In the genomic region with DNA sequence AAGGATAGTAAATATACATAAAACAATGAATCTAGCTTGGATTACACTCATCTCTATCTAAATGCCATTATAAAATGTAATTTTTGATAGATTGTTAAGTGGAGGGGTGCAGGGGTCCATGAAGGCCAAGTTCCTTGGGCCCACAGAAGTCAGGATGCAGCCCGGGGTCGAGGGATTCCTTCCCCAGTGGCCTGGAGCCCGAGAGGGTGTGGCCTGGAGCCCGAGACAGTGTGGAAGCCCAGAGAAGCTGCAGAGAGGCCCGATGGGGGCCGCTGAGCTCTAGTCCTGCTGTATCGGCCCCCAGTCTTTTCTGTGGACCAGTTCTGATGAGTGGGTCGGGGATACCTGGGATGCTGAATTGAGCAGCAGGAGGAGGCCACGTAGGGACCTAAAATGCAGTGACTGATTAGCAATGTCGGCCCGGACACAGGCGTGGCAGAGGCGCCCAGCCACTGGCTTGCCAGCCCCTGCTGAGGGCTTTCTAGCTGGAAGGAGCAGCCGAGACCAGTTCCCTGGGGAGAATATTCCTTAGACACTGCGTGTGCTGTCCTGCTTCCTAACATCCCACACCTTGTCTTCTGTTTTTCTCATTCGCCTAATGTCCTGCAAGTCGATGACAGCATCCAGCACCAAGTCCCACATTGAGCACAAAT, we compare ENCODE assay signal across 20 cellular contexts. TPM values are rescaled to one million over a fixed set of nuclear protein-coding genes. Genes with fewer than 3 reads are reported as not detected.
DNase-seq lines count a peak whose midpoint lies in the region; ATAC-seq and TF ChIP-seq lines count a peak whose summit lies in the region.
"Had no signal": no experiment of that assay in that cellular context is flagged by ENCODE, and none has a peak within 500 bp of the region (broad histone marks: within the 10 kb centered on the region; RNA-seq: fewer than 3 reads in every experiment).

No MANE protein-coding gene starts in this region.

- WGBS in neuronal stem cell (ENCODE audit: extremely low coverage in 2 of 2, insufficient read length in 2 of 2, insufficient replicate concordance in 1 of 2), 2 donors: no CpG with 5 or more reads among the region's 17 CpGs

- H3K9ac ChIP-seq in BLaER1 treated with 17β-estradiol and CSF1 and Interleukin-3, amounts not matched to agents 10 nM and 100 nM: no peak overlapping the region
- no peak overlapping the region for H3K9ac ChIP-seq in neuronal stem cell (ENCODE audit: low read depth, low read length, poor library complexity)

- no peak overlapping the region for H3K4ac ChIP-seq in neuronal stem cell (ENCODE audit: low read length)

- no peak overlapping the region for H2BK15ac ChIP-seq in neuronal stem cell (ENCODE audit: low read length)

- no peak overlapping the region for H4K91ac ChIP-seq in neuronal stem cell (ENCODE audit: low read depth, low read length, poor library complexity)

- H3K18ac ChIP-seq in neuronal stem cell (ENCODE audit: low read length): no peak overlapping the region

- no peak for ATAC-seq in HG02840 (IDR thresholded peaks at IDR 0.05; ENCODE audit: low FRiP score, unreplicated experiment)
- ATAC-seq: A549; CD8-positive, alpha-beta T cell had no signal

- H3K27ac ChIP-seq in BLaER1 treated with 17β-estradiol and CSF1 and Interleukin-3, amounts not matched to agents 10 nM and 100 nM: no peak overlapping the region
- H3K27ac ChIP-seq in neuronal stem cell (replicated peaks; ENCODE audit: low read length) (no peak overlapping the region), uterus (no peak overlapping the region)
- H3K27ac ChIP-seq: A549, C4-2B had no signal

- no peak for TF ChIP-seq POLR2A in uterus (IDR thresholded peaks at IDR 0.05)

- H4K8ac ChIP-seq in neuronal stem cell (ENCODE audit: low read depth, low read length): no peak overlapping the region

- H2BK5ac ChIP-seq in neuronal stem cell (ENCODE audit: low read length): no peak overlapping the region

- H3K79me1 ChIP-seq in neuronal stem cell (ENCODE audit: low read depth, low read length): no peaks in the 10 kb centered on the region

- DNase-seq in chondrocyte (ENCODE audit: low spot score) (peak; percentile 44), neuronal stem cell (ENCODE audit: low spot score) (no peak), NCI-H526 treated with DMSO at 0.1 percent for 48 hours (lab: John Stamatoyannopoulos, UW) (no peak), uterus (no peak)
- DNase-seq: 8988T; ACHN; AML-193; BE2C; Caco-2; CD4-positive, CD25-positive, alpha-beta regulatory T cell; CD8-positive, alpha-beta T cell; DMS153; DND-41; GOT3; HFFc6 had no signal

- no peak for TF ChIP-seq CTCF in chondrocyte (IDR thresholded peaks at IDR 0.05)
- TF ChIP-seq CTCF in uterus (IDR thresholded peaks at IDR 0.05): no peak

- no peak overlapping the region for H2BK120ac ChIP-seq in neuronal stem cell (ENCODE audit: low read depth, low read length)

- no peak overlapping the region for H2AK5ac ChIP-seq in neuronal stem cell (ENCODE audit: low read depth, low read length)

- H3K36me3 Mint-ChIP-seq in chondrocyte (ENCODE audit: low read depth): no peaks in the 10 kb centered on the region
- H3K36me3 Mint-ChIP-seq: CD4-positive, CD25-positive, alpha-beta regulatory T cell; CD8-positive, alpha-beta T cell had no signal

- H3K36me3 ChIP-seq in BLaER1 treated with 17β-estradiol and CSF1 and Interleukin-3, amounts not matched to agents 10 nM and 100 nM: no peaks in the 10 kb centered on the region
- no peaks in the 10 kb centered on the region for H3K36me3 ChIP-seq in neuronal stem cell (replicated peaks in 1 of 2; ENCODE audit: control insufficient read depth in 2 of 2, insufficient read depth in 2 of 2, low read length in 2 of 2)
- no peaks in the 10 kb centered on the region for H3K36me3 ChIP-seq in uterus
- H3K36me3 ChIP-seq: BE2C, HAP-1 had no signal

- no peak overlapping the region for H3K4me3 ChIP-seq in BLaER1 treated with 17β-estradiol and CSF1 and Interleukin-3, amounts not matched to agents 10 nM and 100 nM
- no peak overlapping the region for H3K4me3 ChIP-seq in neuronal stem cell (ENCODE audit: low read length in 2 of 2)
- H3K4me3 ChIP-seq in uterus: no peak overlapping the region
- H3K4me3 ChIP-seq: A549, HAP-1 had no signal

- no peaks in the 10 kb centered on the region for H3K27me3 Mint-ChIP-seq in chondrocyte (ENCODE audit: low read depth)

- peaks cover 12% of the 10 kb centered on the region for H3K4me1 Mint-ChIP-seq in chondrocyte (ENCODE audit: low read depth)

- H2BK12ac ChIP-seq in neuronal stem cell (ENCODE audit: low read length): no peak overlapping the region

- H3K27me3 ChIP-seq in BLaER1 treated with 17β-estradiol and CSF1 and Interleukin-3, amounts not matched to agents 10 nM and 100 nM: peaks cover 0 to 7% (median 0%) of the 10 kb centered on the region in 11 experiments; a peak in 2 of 22 replicates
- H3K27me3 ChIP-seq in neuronal stem cell (ENCODE audit: control insufficient read depth in 3 of 3, insufficient read depth in 3 of 3, low read depth in 1 of 3, low read length in 3 of 3) (peaks cover 0 to 2% (median 0%) of the 10 kb centered on the region in 3 experiments), uterus (no peaks in the 10 kb centered on the region)
- H3K27me3 ChIP-seq: BE2C had no signal

- intact Hi-C loops in uterus (cut with DNase I; ENCODE audit: low total_unique reads): no loop called here

- H3K23ac ChIP-seq in neuronal stem cell (ENCODE audit: low read depth, low read length, poor library complexity): no peak overlapping the region

- no peaks in the 10 kb centered on the region for H3K9me3 ChIP-seq in BLaER1 treated with 17β-estradiol and CSF1 and Interleukin-3, amounts not matched to agents 10 nM and 100 nM (replicated peaks in 1 of 11)
- H3K9me3 ChIP-seq in neuronal stem cell (replicated peaks in 1 of 2; ENCODE audit: control insufficient read depth in 2 of 2, insufficient read depth in 1 of 2, low read depth in 1 of 2, low read length in 2 of 2): peaks cover 0 to 2% of the 10 kb centered on the region in 2 donors
- no peaks in the 10 kb centered on the region for H3K9me3 ChIP-seq in uterus
- H3K9me3 ChIP-seq: A549, BE2C, Caco-2, HAP-1 had no signal

- H3K4me1 ChIP-seq in BLaER1 treated with 17β-estradiol and CSF1 and Interleukin-3, amounts not matched to agents 10 nM and 100 nM: peaks cover 15 to 94% (median 77%) of the 10 kb centered on the region in 10 experiments
- no peaks in the 10 kb centered on the region for H3K4me1 ChIP-seq in neuronal stem cell (ENCODE audit: control insufficient read depth in 2 of 2, insufficient read depth in 1 of 2, low read depth in 1 of 2, low read length in 2 of 2)
- H3K4me1 ChIP-seq in uterus: no peaks in the 10 kb centered on the region
- H3K4me1 ChIP-seq: BE2C, HAP-1 had no signal

- H4K20me1 ChIP-seq in BLaER1 treated with 17β-estradiol and CSF1 and Interleukin-3, amounts not matched to agents 10 nM and 100 nM: peaks cover 0 to 7% (median 0%) of the 10 kb centered on the region in 11 experiments; a peak in 3 of 22 replicates

- peak overlapping the region in 8 of 11 experiments; percentile 12 to 91 (median 85); a peak in 11 of 22 replicates for H3K4me2 ChIP-seq in BLaER1 treated with 17β-estradiol and CSF1 and Interleukin-3, amounts not matched to agents 10 nM and 100 nM
- no peak overlapping the region for H3K4me2 ChIP-seq in neuronal stem cell (ENCODE audit: insufficient read depth, low read length, poor library complexity, severe bottlenecking)
- H3K4me2 ChIP-seq: A549 had no signal

- H2AFZ ChIP-seq in neuronal stem cell (ENCODE audit: low read length): no peak overlapping the region

- H3K14ac ChIP-seq in neuronal stem cell (ENCODE audit: low read length): peak overlapping the region; percentile 23

- H3K4me3 Mint-ChIP-seq in chondrocyte (ENCODE audit: unreplicated experiment): no peak overlapping the region
- H3K4me3 Mint-ChIP-seq: CD4-positive, CD25-positive, alpha-beta regulatory T cell; CD8-positive, alpha-beta T cell; HFFc6 had no signal

- no peak overlapping the region for H3K27ac Mint-ChIP-seq in chondrocyte (ENCODE audit: unreplicated experiment)
- H3K27ac Mint-ChIP-seq: CD4-positive, CD25-positive, alpha-beta regulatory T cell; CD8-positive, alpha-beta T cell; HFFc6 had no signal

- no peaks in the 10 kb centered on the region for H3K9me3 Mint-ChIP-seq in chondrocyte (ENCODE audit: low read depth)
- H3K9me3 Mint-ChIP-seq: CD4-positive, CD25-positive, alpha-beta regulatory T cell; CD8-positive, alpha-beta T cell; HFFc6 had no signal

RNA-seq across cellular contexts. Expression of a gene that starts 38.9 kb away (rescaled TPM):
- 0.29 TPM in 1 of 3 replicates, not detected in the others for total RNA-seq in chondrocyte
- not detected for polyA plus RNA-seq in neuronal stem cell (2013, experiment 1 of 2)
- not detected for polyA plus RNA-seq in neuronal stem cell (2013, experiment 2 of 2)
- not detected for total RNA-seq in uterus
- total RNA-seq: HFFc6 had no signal
- polyA plus RNA-seq: A549 had no signal
